Comparison of ENCODE assay signal across 25 cellular contexts in the genomic region with DNA sequence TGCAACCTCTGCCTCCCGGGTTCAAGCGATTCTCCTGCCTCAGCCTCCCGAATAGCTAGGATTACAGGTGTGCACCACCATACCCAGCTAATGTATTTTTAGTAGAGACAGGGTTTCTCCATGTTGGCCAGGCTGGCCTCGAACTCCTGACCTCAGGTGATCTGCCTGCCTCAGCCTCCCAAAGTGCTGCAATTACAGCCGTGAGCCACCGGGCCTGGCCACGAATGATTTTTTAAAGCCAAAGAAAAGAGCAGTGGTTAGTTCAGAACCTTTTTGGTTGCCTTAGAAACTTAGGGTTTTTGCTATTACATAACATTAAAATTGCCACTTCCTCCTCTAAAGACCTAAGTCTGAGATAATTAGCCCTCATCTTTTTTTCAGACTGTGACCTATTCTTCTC. TPM values are rescaled to one million over a fixed set of nuclear protein-coding genes. Genes with fewer than 3 reads are reported as not detected.
A peak's percentile ranks its signal among the peaks of the same experiment; 100 is the strongest.
DNase-seq lines count a peak whose midpoint lies in the region; ATAC-seq and TF ChIP-seq lines count a peak whose summit lies in the region.
"Not testable (repeated sequence)": the region's sequence is repeated elsewhere in the genome, so short reads cannot be mapped to it uniquely, and the experiment has no call there.
"Had no signal": no experiment of that assay in that cellular context is flagged by ENCODE, and none has a peak within 500 bp of the region (broad histone marks: within the 10 kb centered on the region; RNA-seq: fewer than 3 reads in every experiment).

No MANE protein-coding gene starts in this region.

- H3K4me3 Mint-ChIP-seq in CD4-positive, CD25-positive, alpha-beta regulatory T cell, result peak overlapping the region in 1 of 4 donors; percentile 56
- not testable (repeated sequence) for H3K4me3 Mint-ChIP-seq in activated CD4-positive, alpha-beta T cell treated with anti-CD3 and anti-CD28 coated beads, Interleukin-2, amount 10 ng/mL, durations not matched to agents 7 days and 5 days; endodermal cell

- not testable (repeated sequence) for H3K9me3 Mint-ChIP-seq in CD4-positive, CD25-positive, alpha-beta regulatory T cell; activated CD4-positive, alpha-beta T cell treated with anti-CD3 and anti-CD28 coated beads, Interleukin-2, amount 10 ng/mL, durations not matched to agents 7 days and 5 days; endodermal cell

- WGBS in endodermal cell (ENCODE audit: insufficient coverage in 1 of 2, insufficient read length in 1 of 2), 2 experiments, result 71 to 86% methylated on average over 7 of the region's 7 CpGs

- H3K4me3 ChIP-seq in CD4-positive, CD25-positive, alpha-beta regulatory T cell (ENCODE audit: low read depth, low read length); SK-N-MC; endodermal cell (ENCODE audit: low read length): not testable (repeated sequence)

- POLR2A ChIA-PET in activated CD4-positive, alpha-beta T cell treated with anti-CD3 and anti-CD28 coated beads, Interleukin-2, amount 10 ng/mL, durations not matched to agents 7 days and 5 days (lab: Charles Lee), result interaction anchor here (0.6 kb wide), 1 partner anchor 125 kb away, joined by 13 read pairs; no protein-coding TSS in a partner anchor

- CTCF ChIA-PET in activated CD4-positive, alpha-beta T cell treated with anti-CD3 and anti-CD28 coated beads, Interleukin-2, amount 10 ng/mL, durations not matched to agents 7 days and 5 days (lab: Charles Lee), result interaction anchor here (1.1 kb wide), 1 partner anchor 17 kb away, joined by 5 read pairs; no protein-coding TSS in a partner anchor

- H3K9ac ChIP-seq in SK-N-MC (ENCODE audit: insufficient read length); endodermal cell (ENCODE audit: extremely low read depth, low read length, poor library complexity, severe bottlenecking): not testable (repeated sequence)

- H3K4me1 ChIP-seq in CD4-positive, CD25-positive, alpha-beta regulatory T cell (ENCODE audit: control insufficient read depth, insufficient read depth, low read length, poor library complexity, severe bottlenecking); endodermal cell (ENCODE audit: control insufficient read depth, insufficient read depth, low read length): not testable (repeated sequence)

- peaks cover 12% of the 10 kb centered on the region for H3K36me3 Mint-ChIP-seq in CD4-positive, CD25-positive, alpha-beta regulatory T cell
- H3K36me3 Mint-ChIP-seq in activated CD4-positive, alpha-beta T cell treated with anti-CD3 and anti-CD28 coated beads, Interleukin-2, amount 10 ng/mL, durations not matched to agents 7 days and 5 days (ENCODE audit: low read depth); endodermal cell (ENCODE audit: low read depth): not testable (repeated sequence)

- TF ChIP-seq CTCF in GM12872 (IDR thresholded peaks at IDR 0.05; ENCODE audit: insufficient read depth, low read depth, low read length) (0 out of 3 replicates have a peak, but pooled peaks have one; percentile 15), endodermal cell (conservative IDR thresholded peaks at IDR 0.05) (peak; percentile 43)

- H3K27ac ChIP-seq in CD4-positive, CD25-positive, alpha-beta regulatory T cell (ENCODE audit: insufficient read depth, low read length, poor library complexity, severe bottlenecking); endodermal cell (ENCODE audit: low read depth, low read length): not testable (repeated sequence)
- peak overlapping the region; percentile 48 for H3K27ac ChIP-seq in SK-N-MC

- H3K4me1 Mint-ChIP-seq in CD4-positive, CD25-positive, alpha-beta regulatory T cell, result peaks cover 8 to 15% (median 9%) of the 10 kb centered on the region in 4 donors
- not testable (repeated sequence) for H3K4me1 Mint-ChIP-seq in activated CD4-positive, alpha-beta T cell treated with anti-CD3 and anti-CD28 coated beads, Interleukin-2, amount 10 ng/mL, durations not matched to agents 7 days and 5 days; endodermal cell

- not testable (repeated sequence) for H3K27me3 ChIP-seq in CD4-positive, CD25-positive, alpha-beta regulatory T cell (ENCODE audit: control insufficient read depth, insufficient read depth, low read length); endodermal cell (ENCODE audit: control insufficient read depth, insufficient read depth, low read length, poor library complexity, severe bottlenecking)

- in situ Hi-C loops in KBM-7 (cut with MboI; ENCODE audit: low pct_unique_long_range_greater_than_20kb, low sequenced_read_pairs), result not testable (repeated sequence)

- peak in 2 of 3 donors; percentile 32 to 53 for DNase-seq in CD4-positive, CD25-positive, alpha-beta regulatory T cell
- DNase-seq in KBM-7 (peak; percentile 75), NCI-H1436 treated with DMSO at 0.1 percent for 48 hours (lab: John Stamatoyannopoulos, UW) (peak; percentile 5), putamen (ENCODE audit: low spot score) (peak; percentile 2)
- DNase-seq in SK-N-MC (ENCODE audit: low read depth, low spot score); endodermal cell: not testable (repeated sequence)
- peak; percentile 12 for DNase-seq in activated CD4-positive, alpha-beta T cell treated with anti-CD3 and anti-CD28 coated beads, Interleukin-2, amount 10 ng/mL, durations not matched to agents 7 days and 5 days

- not testable (repeated sequence) for H3K36me3 ChIP-seq in CD4-positive, CD25-positive, alpha-beta regulatory T cell (ENCODE audit: control insufficient read depth, insufficient read depth, low read length); SK-N-MC (ENCODE audit: insufficient read depth, low read length); endodermal cell (ENCODE audit: control insufficient read depth, insufficient read depth, low read length)

- ATAC-seq in CD4-positive, CD25-positive, alpha-beta regulatory T cell (ENCODE audit: low read depth in 2 of 2), result peak; percentile 42 to 45

- not testable (repeated sequence) for H3K27me3 Mint-ChIP-seq in CD4-positive, CD25-positive, alpha-beta regulatory T cell; activated CD4-positive, alpha-beta T cell treated with anti-CD3 and anti-CD28 coated beads, Interleukin-2, amount 10 ng/mL, durations not matched to agents 7 days and 5 days; endodermal cell (ENCODE audit: insufficient read depth)

- H3K9me3 ChIP-seq in CD4-positive, CD25-positive, alpha-beta regulatory T cell (ENCODE audit: control insufficient read depth in 2 of 2, low read length in 2 of 2); SK-N-MC (ENCODE audit: low read depth, low read length); endodermal cell (ENCODE audit: control insufficient read depth, low read length): not testable (repeated sequence)

- H3K27ac Mint-ChIP-seq in CD4-positive, CD25-positive, alpha-beta regulatory T cell, result peak overlapping the region in 2 of 3 donors; percentile 36 to 86
- not testable (repeated sequence) for H3K27ac Mint-ChIP-seq in activated CD4-positive, alpha-beta T cell treated with anti-CD3 and anti-CD28 coated beads, Interleukin-2, amount 10 ng/mL, durations not matched to agents 7 days and 5 days; endodermal cell

RNA-seq across cellular contexts. Expression of gene UBXN7, which starts 25.2 kb away (rescaled TPM):
- 93.8 TPM for total RNA-seq in CD4-positive, CD25-positive, alpha-beta regulatory T cell
- polyA plus RNA-seq in CD4-positive, CD25-positive, alpha-beta regulatory T cell, result 10 to 100 TPM; 23.6 to 34.3 (median 29.5) TPM
- 10 to 100 TPM; 54.4 to 64.8 TPM for total RNA-seq in activated CD4-positive, alpha-beta T cell treated with anti-CD3 and anti-CD28 coated beads, Interleukin-2, amount 10 ng/mL, durations not matched to agents 7 days and 5 days
- 100 to 1,000 TPM; 109 to 120 TPM for total RNA-seq in endodermal cell
- polyA plus RNA-seq in endodermal cell (2013, experiment 1 of 2), result 33.6 TPM
- 33.7 TPM for polyA plus RNA-seq in endodermal cell (2013, experiment 2 of 2)

RNA-seq across cellular contexts. Expression of gene RNF168, which starts 46.1 kb away (rescaled TPM):
- 29.5 TPM for total RNA-seq in CD4-positive, CD25-positive, alpha-beta regulatory T cell
- 10 to 100 TPM in 1 of 4 donors, 1 to 10 TPM in 3; 8.3 to 10.5 (median 8.6) TPM for polyA plus RNA-seq in CD4-positive, CD25-positive, alpha-beta regulatory T cell
- 10 to 100 TPM; 37.5 to 38.7 TPM for total RNA-seq in activated CD4-positive, alpha-beta T cell treated with anti-CD3 and anti-CD28 coated beads, Interleukin-2, amount 10 ng/mL, durations not matched to agents 7 days and 5 days
- 10 to 100 TPM; 37.3 to 48.4 TPM for total RNA-seq in endodermal cell
- polyA plus RNA-seq in endodermal cell (2013, experiment 1 of 2), result 21.2 TPM
- 24.4 TPM for polyA plus RNA-seq in endodermal cell (2013, experiment 2 of 2)

RNA-seq across cellular contexts. Expression of gene SMCO1, which starts 57.7 kb away (rescaled TPM):
- not detected for total RNA-seq in CD4-positive, CD25-positive, alpha-beta regulatory T cell
- polyA plus RNA-seq in CD4-positive, CD25-positive, alpha-beta regulatory T cell, result not detected
- not detected for total RNA-seq in activated CD4-positive, alpha-beta T cell treated with anti-CD3 and anti-CD28 coated beads, Interleukin-2, amount 10 ng/mL, durations not matched to agents 7 days and 5 days
- not detected for total RNA-seq in endodermal cell
- not detected for polyA plus RNA-seq in endodermal cell (2013, experiment 1 of 2)
- polyA plus RNA-seq in endodermal cell (2013, experiment 2 of 2), result not detected
- total RNA-seq: activated T-helper 2 cell treated with anti-CD3 and anti-CD28 coated beads, Interferon-gamma antibody, Interleukin-2, Interleukin-4, amounts not matched to agents 10 μg/mL and 5 μg/mL and 100 μg/mL, durations not matched to agents 14 hours and 24 hours and 36 hours; chondrocyte; endothelial cell of umbilical vein; frontal cortex; G401; H1; IMR-90; kidney epithelial cell; occipital lobe; prostate gland; RPMI7951; sigmoid colon; SJSA1; thyroid gland; vagina had no signal
- polyA plus RNA-seq: A549, endothelial cell of umbilical vein, IMR-90, liver, sigmoid colon had no signal
